Comparison of ENCODE assay signal across 1 cellular context in genomic region chr1:174159253-174160108, GRCh38.
TF ChIP-seq lines count a peak whose summit lies in the region.

Gene RABGAP1L, plus strand, starts transcription at chr1:174159520.

TF ChIP-seq in HepG2, 621 proteins besides CTCF, POLR2A, EP300 and RAD21 (continued from another document and continues in another):
- TF ChIP-seq ZBED4 (CRISPR knock-in tag; IDR thresholded peaks at IDR 0.05; ENCODE audit: borderline replicate concordance) = peak; percentile 82
- TF ChIP-seq ZNF12 (CRISPR knock-in tag; IDR thresholded peaks at IDR 0.05) = peak; percentile 44; the same call in 1 of the 2 replicates
- peak; percentile 57; the same call in 1 of the 2 replicates for TF ChIP-seq HOMEZ (CRISPR knock-in tag; IDR thresholded peaks at IDR 0.05; ENCODE audit: low read depth)
- TF ChIP-seq SRY (CRISPR knock-in tag; IDR thresholded peaks at IDR 0.05) = no peak; the same call in 1 of the 2 replicates
- TF ChIP-seq GABPB1 (CRISPR knock-in tag; IDR thresholded peaks at IDR 0.05) = peak; percentile 85
- peak; percentile 24 for TF ChIP-seq ZNF18 (CRISPR knock-in tag; IDR thresholded peaks at IDR 0.05; ENCODE audit: insufficient replicate concordance)
- no peak for TF ChIP-seq ZSCAN31 (CRISPR knock-in tag; IDR thresholded peaks at IDR 0.05; ENCODE audit: low read depth)
- peak; percentile 57 for TF ChIP-seq MEIS2 (CRISPR knock-in tag; IDR thresholded peaks at IDR 0.05)
- TF ChIP-seq MIER2 (CRISPR knock-in tag; IDR thresholded peaks at IDR 0.05) = no peak
- TF ChIP-seq SP2 (CRISPR knock-in tag; IDR thresholded peaks at IDR 0.05) = no peak
- TF ChIP-seq RXRA (CRISPR knock-in tag; IDR thresholded peaks at IDR 0.05) = peak; percentile 11; the same call in 1 of the 2 replicates
- TF ChIP-seq THAP9 (CRISPR knock-in tag; IDR thresholded peaks at IDR 0.05; ENCODE audit: borderline replicate concordance) = peak; percentile 64
- TF ChIP-seq KLF11 (CRISPR knock-in tag; IDR thresholded peaks at IDR 0.05) = 0 out of 2 replicates have a peak, but pooled peaks have one; percentile 34
- TF ChIP-seq ZNF816 (CRISPR knock-in tag; IDR thresholded peaks at IDR 0.05; ENCODE audit: borderline replicate concordance) = 0 out of 2 replicates have a peak, but pooled peaks have one; percentile 78
- no peak for TF ChIP-seq BCL3 (CRISPR knock-in tag; IDR thresholded peaks at IDR 0.05)
- 0 out of 2 replicates have a peak, but pooled peaks have one; percentile 22 for TF ChIP-seq HOXD1 (CRISPR knock-in tag; IDR thresholded peaks at IDR 0.05)
- peak; percentile 70 to 73 for TF ChIP-seq HMGXB4 (CRISPR knock-in tag; IDR thresholded peaks at IDR 0.05; ENCODE audit: borderline replicate concordance in 1 of 2, low read depth in 1 of 2)
- TF ChIP-seq CREBL2 (CRISPR knock-in tag; IDR thresholded peaks at IDR 0.05; ENCODE audit: borderline replicate concordance) = no peak
- no peak for TF ChIP-seq ZNF101 (CRISPR knock-in tag; IDR thresholded peaks at IDR 0.05; ENCODE audit: borderline replicate concordance, low read depth)
- TF ChIP-seq ZNF382 (CRISPR knock-in tag; IDR thresholded peaks at IDR 0.05; ENCODE audit: borderline replicate concordance) = no peak
- TF ChIP-seq HNRNPUL1 (IDR thresholded peaks at IDR 0.05; ENCODE audit: low read depth, low read length) = 0 out of 2 replicates have a peak, but pooled peaks have one; percentile 32
- TF ChIP-seq ZSCAN21 (CRISPR knock-in tag; IDR thresholded peaks at IDR 0.05; ENCODE audit: borderline replicate concordance) = peak; percentile 39; the same call in 1 of the 2 replicates
- peak; percentile 81 for TF ChIP-seq POLR2AphosphoS5 (IDR thresholded peaks at IDR 0.05; ENCODE audit: low read depth, low read length)
- TF ChIP-seq BCL6 (CRISPR knock-in tag; IDR thresholded peaks at IDR 0.05) = 0 out of 2 replicates have a peak, but pooled peaks have one; percentile 15
- TF ChIP-seq ZNF883 (CRISPR knock-in tag; IDR thresholded peaks at IDR 0.05; ENCODE audit: not compliant biosample characterization) = peak; percentile 53
- no peak for TF ChIP-seq ZKSCAN5 (CRISPR knock-in tag; IDR thresholded peaks at IDR 0.05)
- peak; percentile 82; the same call in 1 of the 2 replicates for TF ChIP-seq ZNF839 (CRISPR knock-in tag; IDR thresholded peaks at IDR 0.05; ENCODE audit: borderline replicate concordance)
- peak; percentile 56 for TF ChIP-seq ZNF639 (CRISPR knock-in tag; conservative IDR thresholded peaks at IDR 0.05)
- TF ChIP-seq FOXM1 (CRISPR knock-in tag; IDR thresholded peaks at IDR 0.05) = no peak
- 0 out of 2 replicates have a peak, but pooled peaks have one; percentile 4 for TF ChIP-seq CREB1 (IDR thresholded peaks at IDR 0.05)
- TF ChIP-seq CREB1 (CRISPR knock-in tag; IDR thresholded peaks at IDR 0.05) = no peak
- peak; percentile 64 for TF ChIP-seq CBX1 (IDR thresholded peaks at IDR 0.05; ENCODE audit: low read depth)
- TF ChIP-seq ZFAT (CRISPR knock-in tag; conservative IDR thresholded peaks at IDR 0.05) = no peak
- peak; percentile 24; the same call in 1 of the 2 replicates for TF ChIP-seq ETV5 (CRISPR knock-in tag; IDR thresholded peaks at IDR 0.05; ENCODE audit: borderline replicate concordance)
- TF ChIP-seq CBFB (CRISPR knock-in tag; IDR thresholded peaks at IDR 0.05) = no peak
- peak; percentile 13; the same call in 1 of the 2 replicates for TF ChIP-seq MXD3 (CRISPR knock-in tag; IDR thresholded peaks at IDR 0.05)
- TF ChIP-seq ATRX (CRISPR knock-in tag; IDR thresholded peaks at IDR 0.05; ENCODE audit: borderline replicate concordance) = no peak
- peak; percentile 27; the same call in 1 of the 2 replicates for TF ChIP-seq SMAD3 (CRISPR knock-in tag; IDR thresholded peaks at IDR 0.05)
- TF ChIP-seq ISX (CRISPR knock-in tag; conservative IDR thresholded peaks at IDR 0.05) = no peak
- no peak for TF ChIP-seq HMG20A (CRISPR knock-in tag; IDR thresholded peaks at IDR 0.05; ENCODE audit: borderline replicate concordance)
- TF ChIP-seq ZNF788 (CRISPR knock-in tag; IDR thresholded peaks at IDR 0.05; ENCODE audit: borderline replicate concordance) = no peak; the same call in 1 of the 2 replicates
